In genomic region chr18:9539938-9540337, GRCh38 we compare ENCODE assay signal across 22 cellular contexts.
"Had no signal": no experiment of that assay in that cellular context is flagged by ENCODE, and none has a peak within 500 bp of the region (broad histone marks: within the 10 kb centered on the region; RNA-seq: fewer than 3 reads in every experiment).

No MANE protein-coding gene starts in this region.

- H3K27ac Mint-ChIP-seq: activated CD8-positive, alpha-beta T cell treated with anti-CD3 and anti-CD28 coated beads, Interleukin-2, amount 10 ng/mL, durations not matched to agents 7 days and 5 days; activated naive CD4-positive, alpha-beta T cell treated with anti-CD3 and anti-CD28 coated beads, Interleukin-2, amount 50 U/mL, for 24 hours; brain; memory B cell; nephron; progenitor cell of endocrine pancreas; stimulated activated naive CD8-positive, alpha-beta T cell treated with anti-CD3 and anti-CD28 coated beads, Interleukin-15, Interleukin-2, amounts not matched to agents 100 ng/mL and 50 ng/mL, for 24 hours; T-cell; T-helper 2 cell treated with Interferon-gamma antibody and Interleukin-4, amounts not matched to agents 5 μg/mL and 100 μg/mL, for 36 hours had no signal

- H3K9me3 Mint-ChIP-seq: activated naive CD4-positive, alpha-beta T cell treated with anti-CD3 and anti-CD28 coated beads, Interleukin-2, amount 50 U/mL, for 24 hours; brain; memory B cell; nephron; stimulated activated naive CD8-positive, alpha-beta T cell treated with anti-CD3 and anti-CD28 coated beads, Interleukin-15, Interleukin-2, amounts not matched to agents 100 ng/mL and 50 ng/mL, for 24 hours; T-helper 2 cell treated with Interferon-gamma antibody and Interleukin-4, amounts not matched to agents 5 μg/mL and 100 μg/mL, for 36 hours had no signal

- H3K4me1 Mint-ChIP-seq: activated naive CD4-positive, alpha-beta T cell treated with anti-CD3 and anti-CD28 coated beads, Interleukin-2, amount 50 U/mL, for 24 hours had no signal

- H3K27ac ChIP-seq: left ventricle myocardium inferior, thyroid gland, upper lobe of right lung had no signal

- H3K4me1 ChIP-seq: thyroid gland, upper lobe of right lung had no signal

- H3K4me3 Mint-ChIP-seq: activated CD8-positive, alpha-beta T cell treated with anti-CD3 and anti-CD28 coated beads, Interleukin-2, amount 10 ng/mL, durations not matched to agents 7 days and 5 days; activated naive CD4-positive, alpha-beta T cell treated with anti-CD3 and anti-CD28 coated beads, Interleukin-2, amount 50 U/mL, for 24 hours; brain; memory B cell; nephron; stimulated activated naive CD8-positive, alpha-beta T cell treated with anti-CD3 and anti-CD28 coated beads, Interleukin-15, Interleukin-2, amounts not matched to agents 100 ng/mL and 50 ng/mL, for 24 hours; T-cell; T-helper 2 cell treated with Interferon-gamma antibody and Interleukin-4, amounts not matched to agents 5 μg/mL and 100 μg/mL, for 36 hours had no signal

- H3K27me3 ChIP-seq: thyroid gland, upper lobe of right lung had no signal

- H3K27me3 Mint-ChIP-seq: activated naive CD4-positive, alpha-beta T cell treated with anti-CD3 and anti-CD28 coated beads, Interleukin-2, amount 50 U/mL, for 24 hours; memory B cell; progenitor cell of endocrine pancreas; stimulated activated naive CD8-positive, alpha-beta T cell treated with anti-CD3 and anti-CD28 coated beads, Interleukin-15, Interleukin-2, amounts not matched to agents 100 ng/mL and 50 ng/mL, for 24 hours; T-cell had no signal

- H3K4me3 ChIP-seq: left ventricle myocardium inferior, thyroid gland, upper lobe of right lung had no signal

- H3K9me3 ChIP-seq: left ventricle myocardium inferior, thyroid gland, upper lobe of right lung had no signal

- DNase-seq: activated CD4-positive, alpha-beta T cell treated with anti-CD3 and anti-CD28 coated beads, Interleukin-2, amount 50 U/mL, for 1 hour; activated CD4-positive, CD25-positive, alpha-beta regulatory T cell treated with anti-CD3 and anti-CD28 coated beads, Interleukin-2, amount 50 U/mL, for 72 hours; activated CD8-positive, alpha-beta T cell treated with anti-CD3 and anti-CD28 coated beads, Interleukin-2, amount 10 ng/mL, durations not matched to agents 7 days and 5 days; activated gamma-delta T cell treated with Interleukin-2 at 50 U/mL for 16 hours; activated T-cell treated with anti-CD3 and anti-CD28 coated beads, Interleukin-2, amount 50 U/mL, for 1 hour; anterior cingulate cortex; kidney glomerular epithelial cell; left ventricle myocardium inferior; occipital lobe; stimulated activated CD4-positive, alpha-beta T cell treated with anti-CD3 and anti-CD28 coated beads, Interleukin-12 subunit alpha, Interleukin-12 subunit beta, amount 100 ng/mL, for 4 hours; stimulated activated CD4-positive, alpha-beta T cell treated with anti-CD3 and anti-CD28 coated beads, Interleukin-4, amount 100 ng/mL, for 4 hours; substantia nigra; T-cell; thyroid gland; upper lobe of right lung had no signal

- ATAC-seq: activated CD8-positive, alpha-beta T cell treated with anti-CD3 and anti-CD28 coated beads, Interleukin-2, amount 10 ng/mL, durations not matched to agents 7 days and 5 days; T-cell; upper lobe of right lung had no signal
